9 cellular contexts compared by ENCODE assay signal in genomic region chr1:116763787-116764465, GRCh38. TPM values are rescaled to one million over a fixed set of nuclear protein-coding genes. Genes with fewer than 3 reads are reported as not detected.
DNase-seq lines count a peak whose midpoint lies in the region; ATAC-seq and TF ChIP-seq lines count a peak whose summit lies in the region.
"Had no signal": no experiment of that assay in that cellular context is flagged by ENCODE, and none has a peak within 500 bp of the region (broad histone marks: within the 10 kb centered on the region; RNA-seq: fewer than 3 reads in every experiment).

No MANE protein-coding gene starts in this region.

- peaks cover 97% of the 10 kb centered on the region for H3K36me3 Mint-ChIP-seq in activated naive CD8-positive, alpha-beta T cell treated with anti-CD3 and anti-CD28 coated beads for 36 hours

- H3K27ac Mint-ChIP-seq in activated naive CD8-positive, alpha-beta T cell treated with anti-CD3 and anti-CD28 coated beads for 36 hours: peak overlapping the region; percentile 99

- H3K36me3 ChIP-seq in MG63 (no peaks in the 10 kb centered on the region), uterus (no peaks in the 10 kb centered on the region)
- H3K36me3 ChIP-seq: SJSA1 had no signal

- no peaks in the 10 kb centered on the region for H3K9me3 Mint-ChIP-seq in activated naive CD8-positive, alpha-beta T cell treated with anti-CD3 and anti-CD28 coated beads for 36 hours

- intact Hi-C loops in uterus (cut with DNase I; ENCODE audit: low total_unique reads): no loop called here

- H3K9me3 ChIP-seq in MG63 (peaks cover 2% of the 10 kb centered on the region; the same call in 1 of the 2 replicates), uterus (no peaks in the 10 kb centered on the region)
- H3K9me3 ChIP-seq: SJSA1 had no signal

- TF ChIP-seq CTCF in uterus (IDR thresholded peaks at IDR 0.05): peak in 1 of 4 experiments; percentile 12

- H3K4me3 ChIP-seq in MG63 (no peak overlapping the region), uterus (no peak overlapping the region)
- H3K4me3 ChIP-seq: SJSA1 had no signal

- H3K4me1 Mint-ChIP-seq in activated naive CD8-positive, alpha-beta T cell treated with anti-CD3 and anti-CD28 coated beads for 36 hours: peaks cover 85% of the 10 kb centered on the region

- H3K27ac ChIP-seq in uterus: no peak overlapping the region
- H3K27ac ChIP-seq: SJSA1 had no signal

- ATAC-seq in left lobe of liver (peak; percentile 78), HG02970 (IDR thresholded peaks at IDR 0.05; ENCODE audit: low FRiP score, unreplicated experiment) (no peak), GM21825 (IDR thresholded peaks at IDR 0.05; ENCODE audit: unreplicated experiment) (no peak), GM21515 (IDR thresholded peaks at IDR 0.05; ENCODE audit: unreplicated experiment) (no peak)

- H3K4me1 ChIP-seq in uterus: no peaks in the 10 kb centered on the region
- H3K4me1 ChIP-seq: SJSA1 had no signal

- H3K4me3 Mint-ChIP-seq in activated naive CD8-positive, alpha-beta T cell treated with anti-CD3 and anti-CD28 coated beads for 36 hours: peak overlapping the region; percentile 78

- H3K27me3 ChIP-seq in MG63 (no peaks in the 10 kb centered on the region), uterus (no peaks in the 10 kb centered on the region)
- H3K27me3 ChIP-seq: SJSA1 had no signal

- no peak for TF ChIP-seq POLR2A in uterus (IDR thresholded peaks at IDR 0.05)

- peaks cover 7% of the 10 kb centered on the region for H3K27me3 Mint-ChIP-seq in activated naive CD8-positive, alpha-beta T cell treated with anti-CD3 and anti-CD28 coated beads for 36 hours

- peak; percentile 41 for DNase-seq in ELR (ENCODE audit: low read depth)
- DNase-seq in MG63: peak; percentile 24
- peak; percentile 78 for DNase-seq in activated naive CD8-positive, alpha-beta T cell treated with anti-CD3 and anti-CD28 coated beads for 36 hours
- DNase-seq in left lobe of liver (ENCODE audit: low spot score): no peak
- DNase-seq in uterus: no peak

RNA-seq across cellular contexts. Expression of gene CD2, which starts 9.7 kb away (rescaled TPM):
- not detected in 2 replicates for total RNA-seq in MG63 (2014; rRNA removed; shearing (Covaris generic); ENCODE audit: low replicate concordance)
- 100 to 1,000 TPM; 291 TPM for total RNA-seq in activated naive CD8-positive, alpha-beta T cell treated with anti-CD3 and anti-CD28 coated beads for 36 hours
- 0.43 TPM for total RNA-seq in left lobe of liver
- 1 to 10 TPM in 2 of 4 donors, under 1 TPM in 1, not detected in 1; 0.35 to 1.2 (median 1.0) TPM for total RNA-seq in uterus
- total RNA-seq: SJSA1 had no signal

Comparison
In these comparisons a context has a peak if more than half of its experiments do, and no peak if none do; other contexts are left out.
1. DNase-seq: peak in ELR (single experiment), MG63 (single experiment) and activated naive CD8-positive, alpha-beta T cell treated with anti-CD3 and anti-CD28 coated beads for 36 hours (single experiment); none in left lobe of liver (single experiment) and uterus (0 of 2).
2. RNA of gene CD2, which starts 9.7 kb away (total RNA-seq): 291 TPM in activated naive CD8-positive, alpha-beta T cell treated with anti-CD3 and anti-CD28 coated beads for 36 hours; 0.35 to 1.2 TPM in uterus, 0.43 TPM in left lobe of liver (single experiment) and not detected in MG63; every median in the first group is over 100 times any median in the second.